In the genomic region with DNA sequence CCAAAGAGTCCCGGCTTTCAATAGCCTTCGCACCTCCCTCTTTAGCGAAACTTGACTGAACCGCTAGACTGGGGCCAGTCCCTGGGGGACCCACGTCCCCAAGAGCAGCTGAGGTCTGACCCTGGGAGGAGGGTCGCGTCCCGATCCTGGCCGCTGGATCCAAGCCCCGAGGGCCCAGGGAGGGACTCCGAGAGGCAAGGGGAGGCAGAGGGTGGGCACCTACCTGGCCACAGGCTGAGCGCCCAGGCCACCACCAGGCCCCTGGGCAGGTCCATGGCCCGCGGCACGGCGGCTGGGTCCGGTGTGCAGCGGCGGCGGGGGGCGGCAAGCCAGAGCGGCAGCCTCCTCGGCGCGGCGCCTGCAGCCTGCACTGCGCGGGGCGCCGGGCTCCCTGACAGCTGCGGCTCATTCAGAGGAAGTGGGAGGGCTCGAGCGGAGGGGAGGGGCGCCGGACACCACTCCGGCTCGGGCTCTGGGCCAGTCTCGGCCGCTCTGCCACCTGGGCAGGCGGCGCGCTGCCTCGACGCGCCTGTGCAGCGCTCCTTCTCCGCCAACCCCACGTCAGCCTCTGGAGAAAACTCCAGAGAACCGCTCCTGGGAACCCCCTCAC, we compare ENCODE assay signal across 8 cellular contexts. TPM values are rescaled to one million over a fixed set of nuclear protein-coding genes. Genes with fewer than 3 reads are reported as not detected.
DNase-seq lines count a peak whose midpoint lies in the region; ATAC-seq, FAIRE-seq and TF ChIP-seq lines count a peak whose summit lies in the region.

A gene with protein sequence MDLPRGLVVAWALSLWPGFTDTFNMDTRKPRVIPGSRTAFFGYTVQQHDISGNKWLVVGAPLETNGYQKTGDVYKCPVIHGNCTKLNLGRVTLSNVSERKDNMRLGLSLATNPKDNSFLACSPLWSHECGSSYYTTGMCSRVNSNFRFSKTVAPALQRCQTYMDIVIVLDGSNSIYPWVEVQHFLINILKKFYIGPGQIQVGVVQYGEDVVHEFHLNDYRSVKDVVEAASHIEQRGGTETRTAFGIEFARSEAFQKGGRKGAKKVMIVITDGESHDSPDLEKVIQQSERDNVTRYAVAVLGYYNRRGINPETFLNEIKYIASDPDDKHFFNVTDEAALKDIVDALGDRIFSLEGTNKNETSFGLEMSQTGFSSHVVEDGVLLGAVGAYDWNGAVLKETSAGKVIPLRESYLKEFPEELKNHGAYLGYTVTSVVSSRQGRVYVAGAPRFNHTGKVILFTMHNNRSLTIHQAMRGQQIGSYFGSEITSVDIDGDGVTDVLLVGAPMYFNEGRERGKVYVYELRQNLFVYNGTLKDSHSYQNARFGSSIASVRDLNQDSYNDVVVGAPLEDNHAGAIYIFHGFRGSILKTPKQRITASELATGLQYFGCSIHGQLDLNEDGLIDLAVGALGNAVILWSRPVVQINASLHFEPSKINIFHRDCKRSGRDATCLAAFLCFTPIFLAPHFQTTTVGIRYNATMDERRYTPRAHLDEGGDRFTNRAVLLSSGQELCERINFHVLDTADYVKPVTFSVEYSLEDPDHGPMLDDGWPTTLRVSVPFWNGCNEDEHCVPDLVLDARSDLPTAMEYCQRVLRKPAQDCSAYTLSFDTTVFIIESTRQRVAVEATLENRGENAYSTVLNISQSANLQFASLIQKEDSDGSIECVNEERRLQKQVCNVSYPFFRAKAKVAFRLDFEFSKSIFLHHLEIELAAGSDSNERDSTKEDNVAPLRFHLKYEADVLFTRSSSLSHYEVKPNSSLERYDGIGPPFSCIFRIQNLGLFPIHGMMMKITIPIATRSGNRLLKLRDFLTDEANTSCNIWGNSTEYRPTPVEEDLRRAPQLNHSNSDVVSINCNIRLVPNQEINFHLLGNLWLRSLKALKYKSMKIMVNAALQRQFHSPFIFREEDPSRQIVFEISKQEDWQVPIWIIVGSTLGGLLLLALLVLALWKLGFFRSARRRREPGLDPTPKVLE (minus strand): TSS at position 372 of the 610 bp plus-strand sequence. CDS start 97 bp downstream, at position 275.

- H4K20me1 ChIP-seq in keratinocyte (ENCODE audit: control insufficient read depth, extremely low read depth, insufficient read depth, low read length), result no peaks in the 10 kb centered on the region

- peaks cover 6% of the 10 kb centered on the region for H3K4me1 ChIP-seq in keratinocyte (ENCODE audit: control insufficient read depth, extremely low read depth, insufficient read depth, low read length)
- H3K4me1 ChIP-seq in subcutaneous abdominal adipose tissue (ENCODE audit: control insufficient read depth in 5 of 5, insufficient read depth in 5 of 5, low read length in 5 of 5), result peaks cover 0 to 24% (median 21%) of the 10 kb centered on the region in 5 donors

- H3K79me2 ChIP-seq in keratinocyte (ENCODE audit: control insufficient read depth, insufficient read depth, low read length), result no peaks in the 10 kb centered on the region

- in situ Hi-C loops in brain microvascular endothelial cell (cut with HindIII; ENCODE audit: low pct_ligation_motif_present, low sequenced_read_pairs), result no loop called here

- no peak within 1 kb of the TSS for H3K9ac ChIP-seq in keratinocyte (ENCODE audit: control insufficient read depth, extremely low read depth, insufficient read depth, low read length)
- peak within 1 kb of the TSS in 4 of 5 donors; percentile 3 to 67 (median 26) for H3K9ac ChIP-seq in subcutaneous abdominal adipose tissue (ENCODE audit: low read length in 5 of 5)

- no peak for ATAC-seq in GM19023 (IDR thresholded peaks at IDR 0.05; ENCODE audit: unreplicated experiment)

- H3K9me1 ChIP-seq in keratinocyte (ENCODE audit: control insufficient read depth, extremely low read depth, insufficient read depth, low read length), result no peaks in the 10 kb centered on the region

- dilution Hi-C loops in keratinocyte (cut with MboI; ENCODE audit: extremely low pct_ligation_motif_present, low sequenced_read_pairs), result no loop called here

- DNase-seq in GM18507 (ENCODE audit: extremely low spot score, insufficient read length, low read depth) (peak; percentile 26), NCI-H2081 treated with DMSO at 0.1 percent for 48 hours (lab: John Stamatoyannopoulos, UW) (peak; percentile 2), brain microvascular endothelial cell (peak; percentile 66), keratinocyte (ENCODE audit: low read depth, low spot score) (no peak)
- no peak for DNase-seq in central memory CD4-positive, alpha-beta T cell
- DNase-seq in activated CD4-positive, alpha-beta T cell treated with anti-CD3 and anti-CD28 coated beads, Interleukin-2, amount 50 U/mL, for 1 hour, result no peak

- H3K27me3 ChIP-seq in brain microvascular endothelial cell (replicated peaks) (no peaks in the 10 kb centered on the region), keratinocyte (ENCODE audit: control insufficient read depth, extremely low read depth, insufficient read depth, low read length) (peaks cover 70% of the 10 kb centered on the region), subcutaneous abdominal adipose tissue (ENCODE audit: control insufficient read depth in 5 of 5, insufficient read depth in 4 of 5, low read length in 5 of 5) (peaks cover 0 to 35% (median 16%) of the 10 kb centered on the region in 5 donors)

- H3K9me3 ChIP-seq in keratinocyte (ENCODE audit: control insufficient read depth, low read depth, low read length), result no peaks in the 10 kb centered on the region
- H3K9me3 ChIP-seq in subcutaneous abdominal adipose tissue (ENCODE audit: control insufficient read depth in 5 of 5, low read length in 5 of 5), result no peaks in the 10 kb centered on the region

- H3K36me3 ChIP-seq in brain microvascular endothelial cell (replicated peaks) (no peaks in the 10 kb centered on the region), keratinocyte (ENCODE audit: control insufficient read depth in 2 of 2, extremely low read depth in 1 of 2, insufficient read depth in 2 of 2, low read length in 2 of 2) (no peaks in the 10 kb centered on the region), subcutaneous abdominal adipose tissue (ENCODE audit: control insufficient read depth in 5 of 5, insufficient read depth in 5 of 5, low read length in 5 of 5) (no peaks in the 10 kb centered on the region)

- TF ChIP-seq CTCF in brain microvascular endothelial cell (IDR thresholded peaks at IDR 0.05; ENCODE audit: low read depth, low read length, missing control alignments) (no peak), keratinocyte (optimal IDR thresholded peaks at IDR 0.05 in 1 of 3, IDR thresholded peaks at IDR 0.05 in 1 of 3, conservative IDR thresholded peaks at IDR 0.05 in 1 of 3; ENCODE audit: extremely low read depth in 1 of 3, insufficient read depth in 2 of 3, low read length in 3 of 3) (no peak)

- peak within 1 kb of the TSS; percentile 58 for H3K27ac ChIP-seq in brain microvascular endothelial cell
- no peak within 1 kb of the TSS for H3K27ac ChIP-seq in keratinocyte (ENCODE audit: control insufficient read depth, insufficient read depth, low read length)
- H3K27ac ChIP-seq in subcutaneous abdominal adipose tissue (ENCODE audit: low read depth, low read length), result peak within 1 kb of the TSS; percentile 41

- no peak within 1 kb of the TSS for H2AFZ ChIP-seq in keratinocyte (ENCODE audit: control insufficient read depth, low read length)

- H3K4me2 ChIP-seq in keratinocyte (ENCODE audit: control insufficient read depth, extremely low read depth, insufficient read depth, low read depth, low read length), result peak within 1 kb of the TSS; percentile 62

- H3K4me3 ChIP-seq in brain microvascular endothelial cell (ENCODE audit: low read depth, low read length) (peak within 1 kb of the TSS; percentile 83), keratinocyte (ENCODE audit: control insufficient read depth in 2 of 3, extremely low read depth in 1 of 3, insufficient read depth in 2 of 3, low read depth in 1 of 3, low read length in 3 of 3) (peak within 1 kb of the TSS in 1 of 3 experiments; percentile 51), subcutaneous abdominal adipose tissue (ENCODE audit: low read depth in 1 of 5, low read length in 5 of 5) (peak within 1 kb of the TSS; percentile 22 to 73 (median 69))

- no peak for FAIRE-seq in GM18507 (lab: Jason Lieb, UNC)
- no peak for FAIRE-seq in keratinocyte (lab: Jason Lieb, UNC)

RNA-seq across cellular contexts. Expression of the gene that starts here (rescaled TPM):
- polyA plus RNA-seq in keratinocyte, result not detected in 3 replicates
- polyA plus RNA-seq in keratinocyte (2011; ENCODE audit: low read depth), result not detected
- polyA plus RNA-seq in keratinocyte (2011; cell fraction: cytosol; rRNA removed), result not detected in 2 replicates
- polyA plus RNA-seq in keratinocyte (2011; cell fraction: nucleus; rRNA removed), result not detected in 2 replicates
- polyA plus RNA-seq in keratinocyte (2012; ENCODE audit: low replicate concordance), result 0.07 and 0.09 TPM in 2 replicates
- not detected in 3 replicates for polyA minus RNA-seq in keratinocyte
- not detected for polyA minus RNA-seq in keratinocyte (2011; cell fraction: cytosol; rRNA and poly(A)+ RNA removed)
- polyA minus RNA-seq in keratinocyte (2011; cell fraction: nucleus; rRNA and poly(A)+ RNA removed), result not detected in 2 replicates

Comparison
In these comparisons a context has a peak if more than half of its experiments do, and no peak if none do; other contexts are left out.
1. DNase-seq: peak in GM18507 (single experiment), NCI-H2081 treated with DMSO at 0.1 percent for 48 hours (single experiment) and brain microvascular endothelial cell (single experiment); none in keratinocyte (single experiment), central memory CD4-positive, alpha-beta T cell (single experiment) and activated CD4-positive, alpha-beta T cell treated with anti-CD3 and anti-CD28 coated beads, Interleukin-2, amount 50 U/mL, for 1 hour (single experiment).